Comparison of ENCODE assay signal across 8 cellular contexts in genomic region chr9:127917603-127918002, GRCh38. TPM values are rescaled to one million over a fixed set of nuclear protein-coding genes. Genes with fewer than 3 reads are reported as not detected.
DNase-seq lines count a peak whose midpoint lies in the region; ATAC-seq and TF ChIP-seq lines count a peak whose summit lies in the region.

No MANE protein-coding gene starts in this region.

- peaks cover 48% of the 10 kb centered on the region for H3K4me1 Mint-ChIP-seq in activated naive CD4-positive, alpha-beta T cell treated with anti-CD3 and anti-CD28 coated beads, Interleukin-2, amount 50 U/mL, for 24 hours

- peak overlapping the region; percentile 12 for H3K27ac Mint-ChIP-seq in activated naive CD4-positive, alpha-beta T cell treated with anti-CD3 and anti-CD28 coated beads, Interleukin-2, amount 50 U/mL, for 24 hours

- TF ChIP-seq CTCF in Panc1 (IDR thresholded peaks at IDR 0.05) (no peak), transverse colon (IDR thresholded peaks at IDR 0.05) (no peak)

- 49% methylated on average over 6 of the region's 6 CpGs; no CpG with 5 or more reads in 1 of the 2 donors for whole genome bisulfite sequencing in transverse colon (ENCODE audit: low coverage in 1 of 2), 2 donors

- H3K36me3 ChIP-seq in Panc1 (ENCODE audit: control insufficient read depth, insufficient read depth, low read length) (no peaks in the 10 kb centered on the region), transverse colon (no peaks in the 10 kb centered on the region)

- H3K27me3 ChIP-seq in Panc1 (ENCODE audit: control insufficient read depth, insufficient read depth, low read length), result no peaks in the 10 kb centered on the region
- peaks cover 7% of the 10 kb centered on the region for H3K27me3 ChIP-seq in transverse colon

- H3K4me3 Mint-ChIP-seq in activated naive CD4-positive, alpha-beta T cell treated with anti-CD3 and anti-CD28 coated beads, Interleukin-2, amount 50 U/mL, for 24 hours, result peak overlapping the region; percentile 85

- CTCF ChIA-PET in Panc1 (lab: Charles Lee), result interaction anchor here (0.7 kb wide), 2 partner anchors 26 to 256 kb away, joined by 3 read pairs; no protein-coding TSS in a partner anchor

- ATAC-seq in Panc1, result no peak

- no peaks in the 10 kb centered on the region for H3K27me3 Mint-ChIP-seq in activated naive CD4-positive, alpha-beta T cell treated with anti-CD3 and anti-CD28 coated beads, Interleukin-2, amount 50 U/mL, for 24 hours

- no peaks in the 10 kb centered on the region for H3K9me3 Mint-ChIP-seq in activated naive CD4-positive, alpha-beta T cell treated with anti-CD3 and anti-CD28 coated beads, Interleukin-2, amount 50 U/mL, for 24 hours

- H3K36me3 Mint-ChIP-seq in activated naive CD4-positive, alpha-beta T cell treated with anti-CD3 and anti-CD28 coated beads, Interleukin-2, amount 50 U/mL, for 24 hours, result no peaks in the 10 kb centered on the region

- intact Hi-C loops in Panc1 (cut with micrococcal nuclease; ENCODE audit: unreplicated experiment), result no loop called here
- intact Hi-C loops in transverse colon (cut with DNase I; ENCODE audit: low total_unique reads), result loop anchor here (2.0 kb wide), 1 partner anchor 327 kb away; no protein-coding TSS in a partner anchor

- in situ Hi-C loops in Panc1 (cut with HindIII; ENCODE audit: low pct_unique_long_range_greater_than_20kb, low sequenced_read_pairs), result no loop called here
- in situ Hi-C loops in transverse colon (cut with MboI; ENCODE audit: low pct_ligation_motif_present in 1 of 4, low pct_unique_long_range_greater_than_20kb in 1 of 4, low sequenced_read_pairs in 3 of 4), result loop anchor here in 3 of 4 donors (25.0 kb wide), 2 partner anchors 130 to 330 kb away; partner anchors contain the start of genes CDK9 (in 1 of the 3) and SH2D3C (in 1 of the 3)

- H3K9me3 ChIP-seq in Panc1 (ENCODE audit: control insufficient read depth, insufficient read depth, low read depth, low read length) (no peaks in the 10 kb centered on the region), transverse colon (no peaks in the 10 kb centered on the region)

- H3K27ac ChIP-seq in Panc1 (ENCODE audit: low read length), result peak overlapping the region; percentile 81
- H3K27ac ChIP-seq in transverse colon, result peak overlapping the region; percentile 47 to 84 (median 64)

- POLR2A ChIA-PET in Panc1 (lab: Charles Lee), result no interaction called here

- no peak for DNase-seq in activated naive CD4-positive, alpha-beta T cell (lab: John Stamatoyannopoulos, UW)
- no peak for DNase-seq in Panc1 (ENCODE audit: low read depth, low spot score)
- DNase-seq in germinal center (ENCODE audit: low spot score), result peak; percentile 84
- peak; percentile 40 for DNase-seq in transverse colon
- no peak for DNase-seq in stimulated activated CD4-positive, alpha-beta T cell treated with anti-CD3 and anti-CD28 coated beads, Interleukin-15, amount 100 ng/mL, for 24 hours
- DNase-seq in NK-92 (lab: John Stamatoyannopoulos, UW; ENCODE audit: unreplicated experiment), result no peak
- no peak for DNase-seq in AML-193 (lab: John Stamatoyannopoulos, UW)

- TF ChIP-seq EP300 in transverse colon (IDR thresholded peaks at IDR 0.05; ENCODE audit: low read depth), result no peak

- H3K4me3 ChIP-seq in Panc1 (ENCODE audit: low read depth in 2 of 2, low read length in 2 of 2) (peak overlapping the region in 1 of 2 experiments; percentile 31; a peak in 2 of 4 replicates), transverse colon (no peak overlapping the region)

- H3K4me1 ChIP-seq in Panc1 (ENCODE audit: control insufficient read depth, insufficient read depth, low read length) (peaks cover 36% of the 10 kb centered on the region), transverse colon (peaks cover 20 to 68% (median 57%) of the 10 kb centered on the region in 4 donors)

- no peak for TF ChIP-seq POLR2A in transverse colon (IDR thresholded peaks at IDR 0.05)

- no TSS peak for BruUV-seq in Panc1 (replicated peaks; lab: Mats Ljungman, UMichigan)

RNA-seq across cellular contexts. Expression of gene ST6GALNAC4, which starts 0.8 kb away (rescaled TPM):
- total RNA-seq in Panc1 (2021; ENCODE audit: unreplicated experiment), result 38.0 TPM
- 69.5 TPM for polyA plus RNA-seq in Panc1 (2012; ENCODE audit: insufficient read length)
- 10 to 100 TPM; 16.7 to 66.1 (median 47.3) TPM for total RNA-seq in transverse colon

RNA-seq across cellular contexts. Expression of gene PIP5KL1, which starts 13.0 kb away (rescaled TPM):
- 7.8 TPM for total RNA-seq in Panc1 (2021; ENCODE audit: unreplicated experiment)
- 10.9 TPM for polyA plus RNA-seq in Panc1 (2012; ENCODE audit: insufficient read length)
- 1 to 10 TPM in 1 of 4 donors, not detected in 3; 4.6 TPM for total RNA-seq in transverse colon

RNA-seq across cellular contexts. Expression of gene ST6GALNAC6, which starts 18.2 kb away (rescaled TPM):
- total RNA-seq in Panc1 (2021; ENCODE audit: unreplicated experiment), result 50.2 TPM
- 98.1 TPM for polyA plus RNA-seq in Panc1 (2012; ENCODE audit: insufficient read length)
- 10 to 100 TPM; 41.0 to 80.4 (median 75.7) TPM for total RNA-seq in transverse colon

RNA-seq across cellular contexts. Expression of gene DPM2, which starts 20.1 kb away (rescaled TPM):
- total RNA-seq in Panc1 (2021; ENCODE audit: unreplicated experiment) (58.7 TPM), transverse colon (100 to 1,000 TPM in 1 of 4 donors, 10 to 100 TPM in 3; 20.6 to 249 (median 26.3) TPM)
- 51.1 TPM for polyA plus RNA-seq in Panc1 (2012; ENCODE audit: insufficient read length)

RNA-seq across cellular contexts. Expression of gene AK1, which starts 40.1 kb away (rescaled TPM):
- total RNA-seq in Panc1 (2021; ENCODE audit: unreplicated experiment) (62.1 TPM), transverse colon (100 to 1,000 TPM in 1 of 4 donors, 10 to 100 TPM in 3; 24.7 to 110 (median 62.4) TPM)
- 89.8 TPM for polyA plus RNA-seq in Panc1 (2012; ENCODE audit: insufficient read length)

Comparison
In these comparisons a context has a peak if more than half of its experiments do, and no peak if none do; other contexts are left out.
1. DNase-seq: peak in germinal center (single experiment) and transverse colon (single experiment); none in activated naive CD4-positive, alpha-beta T cell (0 of 4), Panc1 (single experiment), stimulated activated CD4-positive, alpha-beta T cell treated with anti-CD3 and anti-CD28 coated beads, Interleukin-15, amount 100 ng/mL, for 24 hours (single experiment), NK-92 (single experiment) and AML-193 (0 of 2).